ENCODE assay signal across 9 cellular contexts in the genomic region with DNA sequence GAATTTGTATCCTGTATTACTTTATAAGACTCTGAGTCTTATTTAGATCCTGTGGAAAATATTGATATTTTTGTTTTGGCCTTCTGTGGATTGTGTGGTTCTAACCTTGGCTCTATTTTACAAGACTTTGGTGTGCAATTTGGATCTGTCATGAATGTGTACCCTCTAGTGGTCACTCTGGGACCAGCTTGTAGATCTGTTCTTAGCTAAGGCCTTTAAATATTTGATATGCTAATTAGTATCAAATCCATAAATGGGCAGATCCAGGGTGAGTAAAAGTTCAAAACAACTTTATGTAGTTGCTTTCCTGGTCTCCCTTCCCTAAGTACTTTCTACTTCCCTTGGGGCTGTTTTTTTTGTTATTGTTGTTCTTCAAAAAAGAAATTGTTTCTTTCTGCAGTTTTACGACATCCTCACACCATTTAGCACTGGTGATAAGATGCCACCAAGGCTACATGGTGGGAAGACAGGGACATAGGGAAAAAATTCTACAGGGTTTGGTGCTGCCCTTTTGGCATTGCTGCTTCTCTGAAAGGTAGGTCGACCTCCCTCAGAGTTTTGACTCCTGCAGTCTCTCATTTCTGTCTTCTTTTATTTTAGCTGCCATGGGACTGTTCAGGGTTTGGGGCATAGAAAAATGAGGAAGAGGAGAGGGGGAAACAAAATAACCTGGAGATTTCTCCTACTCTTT.
DNase-seq lines count a peak whose midpoint lies in the region; ATAC-seq, FAIRE-seq and TF ChIP-seq lines count a peak whose summit lies in the region.
"Had no signal": no experiment of that assay in that cellular context is flagged by ENCODE, and none has a peak within 500 bp of the region (broad histone marks: within the 10 kb centered on the region; RNA-seq: fewer than 3 reads in every experiment).

No MANE protein-coding gene starts in this region.

- no peaks in the 10 kb centered on the region for H3K9me3 ChIP-seq in DOHH2 (ENCODE audit: control insufficient read depth, insufficient read depth, low read length)

- H3K27me3 Mint-ChIP-seq in natural killer cell treated with Interleukin-12 subunit alpha and Interleukin-12 subunit beta and Interleukin-15 and Interleukin-18, amount 100 ng/mL, for 72 hours: no peaks in the 10 kb centered on the region

- H3K36me3 Mint-ChIP-seq in natural killer cell treated with Interleukin-12 subunit alpha and Interleukin-12 subunit beta and Interleukin-15 and Interleukin-18, amount 100 ng/mL, for 72 hours: no peaks in the 10 kb centered on the region

- H3K9me3 Mint-ChIP-seq in natural killer cell treated with Interleukin-12 subunit alpha and Interleukin-12 subunit beta and Interleukin-15 and Interleukin-18, amount 100 ng/mL, for 72 hours: peaks cover 3% of the 10 kb centered on the region

- H3F3A ChIP-seq in DOHH2 (ENCODE audit: control insufficient read depth, insufficient read depth): no peaks in the 10 kb centered on the region

- ATAC-seq in GM18867 (IDR thresholded peaks at IDR 0.05; ENCODE audit: unreplicated experiment): no peak
- no peak for ATAC-seq in natural killer cell treated with Interleukin-12 subunit alpha and Interleukin-12 subunit beta and Interleukin-15 and Interleukin-18, amount 100 ng/mL, for 72 hours

- H3K4me1 Mint-ChIP-seq in natural killer cell treated with Interleukin-12 subunit alpha and Interleukin-12 subunit beta and Interleukin-15 and Interleukin-18, amount 100 ng/mL, for 72 hours (ENCODE audit: low read depth in 2 of 2): peaks cover 0 to under 1% of the 10 kb centered on the region in 2 donors

- no peak overlapping the region for H3K4me3 ChIP-seq in DOHH2 (ENCODE audit: low read length)

- no peak overlapping the region for H3K27ac Mint-ChIP-seq in natural killer cell treated with Interleukin-12 subunit alpha and Interleukin-12 subunit beta and Interleukin-15 and Interleukin-18, amount 100 ng/mL, for 72 hours
- H3K27ac Mint-ChIP-seq: T-helper 1 cell treated with Interleukin-12 subunit alpha and Interleukin-12 subunit beta and Interleukin-4 antibody, amounts not matched to agents 30 μg/mL and 1 μg/mL, for 36 hours had no signal

- H3K4me1 ChIP-seq in DOHH2 (ENCODE audit: control insufficient read depth, low read length): peaks cover 11% of the 10 kb centered on the region

- DNase-seq in astrocyte of the hippocampus (ENCODE audit: low read depth, low spot score): peak; percentile 66
- no peak for DNase-seq in stimulated activated naive CD4-positive, alpha-beta T cell treated with Interleukin-2 at 50 U/mL for 16 hours (lab: John Stamatoyannopoulos, UW)
- DNase-seq in activated naive CD4-positive, alpha-beta T cell treated with anti-CD3 and anti-CD28 coated beads, Interleukin-2, amount 50 U/mL, for 16 hours: no peak
- DNase-seq in natural killer cell treated with Interleukin-12 subunit alpha and Interleukin-12 subunit beta and Interleukin-15 and Interleukin-18, amount 100 ng/mL, for 72 hours (ENCODE audit: low spot score): no peak

- TF ChIP-seq CTCF in DOHH2 (IDR thresholded peaks at IDR 0.05; ENCODE audit: low read depth, low read length, poor library complexity, severe bottlenecking): peak; percentile 58

- H4K20me1 ChIP-seq in DOHH2 (ENCODE audit: control insufficient read depth, insufficient read depth, low read depth, low read length): no peaks in the 10 kb centered on the region

- no peaks in the 10 kb centered on the region for H3K36me3 ChIP-seq in DOHH2 (ENCODE audit: control insufficient read depth, low read length)

- H3K4me3 Mint-ChIP-seq in natural killer cell treated with Interleukin-12 subunit alpha and Interleukin-12 subunit beta and Interleukin-15 and Interleukin-18, amount 100 ng/mL, for 72 hours: no peak overlapping the region
- H3K4me3 Mint-ChIP-seq: T-helper 1 cell treated with Interleukin-12 subunit alpha and Interleukin-12 subunit beta and Interleukin-4 antibody, amounts not matched to agents 30 μg/mL and 1 μg/mL, for 36 hours had no signal

- peak; percentile 49 for FAIRE-seq in islet of Langerhans (lab: Jason Lieb, UNC)

- H3K27me3 ChIP-seq in DOHH2 (ENCODE audit: control insufficient read depth, low read length): no peaks in the 10 kb centered on the region

- H3K27ac ChIP-seq in DOHH2 (ENCODE audit: low read depth, low read length): no peak overlapping the region

- H3K79me2 ChIP-seq in DOHH2 (ENCODE audit: control insufficient read depth, low read length): no peaks in the 10 kb centered on the region; the same call in 1 of the 2 replicates

- no peak for TF ChIP-seq EP300 in Ishikawa (IDR thresholded peaks at IDR 0.05; ENCODE audit: borderline replicate concordance)

- H3K4me2 ChIP-seq in DOHH2 (ENCODE audit: low read length): no peak overlapping the region

- TF ChIP-seq RAD21 in Ishikawa (IDR thresholded peaks at IDR 0.05; ENCODE audit: low read depth): peak; percentile 49

- H3K9me2 ChIP-seq in DOHH2 (replicated peaks; ENCODE audit: control insufficient read depth, low read length): no peaks in the 10 kb centered on the region

TF ChIP-seq in Ishikawa, 13 proteins besides CTCF, POLR2A, EP300 and RAD21:
- TF ChIP-seq TAF1 (IDR thresholded peaks at IDR 0.05; ENCODE audit: low read depth) (no peak), FOXM1 (IDR thresholded peaks at IDR 0.05; ENCODE audit: borderline replicate concordance, low read depth) (no peak), ZBTB7A (IDR thresholded peaks at IDR 0.05; ENCODE audit: low read depth) (no peak), TEAD4 (IDR thresholded peaks at IDR 0.05) (no peak), CREB1 (IDR thresholded peaks at IDR 0.05; ENCODE audit: low read depth) (no peak), EGR1 (IDR thresholded peaks at IDR 0.05) (no peak), YY1 (IDR thresholded peaks at IDR 0.05; ENCODE audit: low read depth) (no peak), NFIC (IDR thresholded peaks at IDR 0.05) (no peak), CEBPB (IDR thresholded peaks at IDR 0.05) (no peak), TCF12 (IDR thresholded peaks at IDR 0.05; ENCODE audit: low read depth) (no peak)
- TF ChIP-seq, protein P1, sequence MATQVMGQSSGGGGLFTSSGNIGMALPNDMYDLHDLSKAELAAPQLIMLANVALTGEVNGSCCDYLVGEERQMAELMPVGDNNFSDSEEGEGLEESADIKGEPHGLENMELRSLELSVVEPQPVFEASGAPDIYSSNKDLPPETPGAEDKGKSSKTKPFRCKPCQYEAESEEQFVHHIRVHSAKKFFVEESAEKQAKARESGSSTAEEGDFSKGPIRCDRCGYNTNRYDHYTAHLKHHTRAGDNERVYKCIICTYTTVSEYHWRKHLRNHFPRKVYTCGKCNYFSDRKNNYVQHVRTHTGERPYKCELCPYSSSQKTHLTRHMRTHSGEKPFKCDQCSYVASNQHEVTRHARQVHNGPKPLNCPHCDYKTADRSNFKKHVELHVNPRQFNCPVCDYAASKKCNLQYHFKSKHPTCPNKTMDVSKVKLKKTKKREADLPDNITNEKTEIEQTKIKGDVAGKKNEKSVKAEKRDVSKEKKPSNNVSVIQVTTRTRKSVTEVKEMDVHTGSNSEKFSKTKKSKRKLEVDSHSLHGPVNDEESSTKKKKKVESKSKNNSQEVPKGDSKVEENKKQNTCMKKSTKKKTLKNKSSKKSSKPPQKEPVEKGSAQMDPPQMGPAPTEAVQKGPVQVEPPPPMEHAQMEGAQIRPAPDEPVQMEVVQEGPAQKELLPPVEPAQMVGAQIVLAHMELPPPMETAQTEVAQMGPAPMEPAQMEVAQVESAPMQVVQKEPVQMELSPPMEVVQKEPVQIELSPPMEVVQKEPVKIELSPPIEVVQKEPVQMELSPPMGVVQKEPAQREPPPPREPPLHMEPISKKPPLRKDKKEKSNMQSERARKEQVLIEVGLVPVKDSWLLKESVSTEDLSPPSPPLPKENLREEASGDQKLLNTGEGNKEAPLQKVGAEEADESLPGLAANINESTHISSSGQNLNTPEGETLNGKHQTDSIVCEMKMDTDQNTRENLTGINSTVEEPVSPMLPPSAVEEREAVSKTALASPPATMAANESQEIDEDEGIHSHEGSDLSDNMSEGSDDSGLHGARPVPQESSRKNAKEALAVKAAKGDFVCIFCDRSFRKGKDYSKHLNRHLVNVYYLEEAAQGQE (IDR thresholded peaks at IDR 0.05; ENCODE audit: low read depth): no peak
- TF ChIP-seq, protein P2, sequence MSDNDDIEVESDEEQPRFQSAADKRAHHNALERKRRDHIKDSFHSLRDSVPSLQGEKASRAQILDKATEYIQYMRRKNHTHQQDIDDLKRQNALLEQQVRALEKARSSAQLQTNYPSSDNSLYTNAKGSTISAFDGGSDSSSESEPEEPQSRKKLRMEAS (IDR thresholded peaks at IDR 0.05): no peak
- TF ChIP-seq, protein P3, sequence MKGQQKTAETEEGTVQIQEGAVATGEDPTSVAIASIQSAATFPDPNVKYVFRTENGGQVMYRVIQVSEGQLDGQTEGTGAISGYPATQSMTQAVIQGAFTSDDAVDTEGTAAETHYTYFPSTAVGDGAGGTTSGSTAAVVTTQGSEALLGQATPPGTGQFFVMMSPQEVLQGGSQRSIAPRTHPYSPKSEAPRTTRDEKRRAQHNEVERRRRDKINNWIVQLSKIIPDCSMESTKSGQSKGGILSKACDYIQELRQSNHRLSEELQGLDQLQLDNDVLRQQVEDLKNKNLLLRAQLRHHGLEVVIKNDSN (IDR thresholded peaks at IDR 0.05): no peak
